13 cellular contexts compared by ENCODE assay signal in genomic region chr10:46600516-46600915, GRCh38. TPM values are rescaled to one million over a fixed set of nuclear protein-coding genes. Genes with fewer than 3 reads are reported as not detected.
DNase-seq lines count a peak whose midpoint lies in the region; ATAC-seq and TF ChIP-seq lines count a peak whose summit lies in the region.
"Not testable (repeated sequence)": the region's sequence is repeated elsewhere in the genome, so short reads cannot be mapped to it uniquely, and the experiment has no call there.
"Had no signal": no experiment of that assay in that cellular context is flagged by ENCODE, and none has a peak within 500 bp of the region (broad histone marks: within the 10 kb centered on the region; RNA-seq: fewer than 3 reads in every experiment).

No MANE protein-coding gene starts in this region.

- ATAC-seq in GM18511 (IDR thresholded peaks at IDR 0.05; ENCODE audit: unreplicated experiment) (peak; percentile 66), GM19351 (IDR thresholded peaks at IDR 0.05; ENCODE audit: unreplicated experiment) (peak; percentile 77), GM21717 (IDR thresholded peaks at IDR 0.05; ENCODE audit: unreplicated experiment) (peak; percentile 65), HG02870 (IDR thresholded peaks at IDR 0.05; ENCODE audit: unreplicated experiment) (peak; percentile 51), HG03378 (IDR thresholded peaks at IDR 0.05; ENCODE audit: unreplicated experiment) (peak; percentile 50), foreskin keratinocyte (peak; percentile 48)
- ATAC-seq in stimulated activated naive CD8-positive, alpha-beta T cell treated with anti-CD3 and anti-CD28 coated beads, Interleukin-15, amount 100 ng/mL, for 72 hours: peak; percentile 84

- H3K27me3 ChIP-seq in foreskin keratinocyte: not testable (repeated sequence)

- H3K36me3 Mint-ChIP-seq in activated CD4-positive, alpha-beta T cell treated with anti-CD3 and anti-CD28 coated beads, Interleukin-2, amount 10 ng/mL, durations not matched to agents 24 days and 14 days (ENCODE audit: low read depth): not testable (repeated sequence)

- not testable (repeated sequence) for H3K27ac ChIP-seq in foreskin keratinocyte

- not testable (repeated sequence) for H3K27me3 Mint-ChIP-seq in activated CD4-positive, alpha-beta T cell treated with anti-CD3 and anti-CD28 coated beads, Interleukin-2, amount 10 ng/mL, durations not matched to agents 24 days and 14 days; stimulated activated naive CD8-positive, alpha-beta T cell treated with anti-CD3 and anti-CD28 coated beads, Interleukin-15, amount 100 ng/mL, for 72 hours

- not testable (repeated sequence) for H3K4me1 ChIP-seq in foreskin keratinocyte

- peak; percentile 62 for DNase-seq in activated CD4-positive, alpha-beta T cell treated with anti-CD3 and anti-CD28 coated beads, Interleukin-2, amount 10 ng/mL, durations not matched to agents 24 days and 14 days
- not testable (repeated sequence) for DNase-seq in foreskin keratinocyte; stimulated activated naive CD8-positive, alpha-beta T cell treated with anti-CD3 and anti-CD28 coated beads, Interleukin-15, amount 100 ng/mL, for 72 hours

- H3K4me1 Mint-ChIP-seq in activated CD4-positive, alpha-beta T cell treated with anti-CD3 and anti-CD28 coated beads, Interleukin-2, amount 10 ng/mL, durations not matched to agents 24 days and 14 days; stimulated activated naive CD8-positive, alpha-beta T cell treated with anti-CD3 and anti-CD28 coated beads, Interleukin-15, amount 100 ng/mL, for 72 hours: not testable (repeated sequence)

- not testable (repeated sequence) for TF ChIP-seq CTCF in foreskin keratinocyte (conservative IDR thresholded peaks at IDR 0.05)

- not testable (repeated sequence) for H3K9me3 Mint-ChIP-seq in activated CD4-positive, alpha-beta T cell treated with anti-CD3 and anti-CD28 coated beads, Interleukin-2, amount 10 ng/mL, durations not matched to agents 24 days and 14 days; stimulated activated naive CD8-positive, alpha-beta T cell treated with anti-CD3 and anti-CD28 coated beads, Interleukin-15, amount 100 ng/mL, for 72 hours

- not testable (repeated sequence) for H3K4me3 Mint-ChIP-seq in activated CD4-positive, alpha-beta T cell treated with anti-CD3 and anti-CD28 coated beads, Interleukin-2, amount 10 ng/mL, durations not matched to agents 24 days and 14 days; stimulated activated naive CD8-positive, alpha-beta T cell treated with anti-CD3 and anti-CD28 coated beads, Interleukin-15, amount 100 ng/mL, for 72 hours

- intact Hi-C loops in activated CD4-positive, alpha-beta T cell treated with anti-CD3 and anti-CD28 coated beads, Interleukin-2, amount 10 ng/mL, durations not matched to agents 24 days and 14 days (cut with micrococcal nuclease): not testable (repeated sequence)

- H3K27ac Mint-ChIP-seq in activated CD4-positive, alpha-beta T cell treated with anti-CD3 and anti-CD28 coated beads, Interleukin-2, amount 10 ng/mL, durations not matched to agents 24 days and 14 days; stimulated activated naive CD8-positive, alpha-beta T cell treated with anti-CD3 and anti-CD28 coated beads, Interleukin-15, amount 100 ng/mL, for 72 hours: not testable (repeated sequence)

RNA-seq across cellular contexts. Expression of gene SYT15, which starts 21.6 kb away (rescaled TPM):
- 1.3 and 1.8 TPM in 2 replicates for total RNA-seq in activated CD4-positive, alpha-beta T cell treated with anti-CD3 and anti-CD28 coated beads, Interleukin-2, amount 10 ng/mL, durations not matched to agents 24 days and 14 days
- total RNA-seq in foreskin keratinocyte: 0.10 and 0.32 TPM in 2 replicates
- 0.10 and 0.13 TPM in 2 replicates for polyA plus RNA-seq in foreskin keratinocyte
- total RNA-seq: epithelial cell of proximal tubule had no signal

RNA-seq across cellular contexts. Expression of gene GPRIN2, which starts 44.1 kb away (rescaled TPM):
- not detected in 2 replicates for total RNA-seq in activated CD4-positive, alpha-beta T cell treated with anti-CD3 and anti-CD28 coated beads, Interleukin-2, amount 10 ng/mL, durations not matched to agents 24 days and 14 days
- total RNA-seq in foreskin keratinocyte: 0.58 and 0.78 TPM in 2 replicates
- polyA plus RNA-seq in foreskin keratinocyte: 0.47 and 0.84 TPM in 2 replicates
- total RNA-seq: activated CD4-positive, alpha-beta T cell treated with anti-CD3 and anti-CD28 coated beads, Interleukin-2, amount 10 ng/mL, durations not matched to agents 7 days and 5 days; CD4-positive, alpha-beta T cell; lung microvascular endothelial cell; myocyte had no signal
